In the genomic region with DNA sequence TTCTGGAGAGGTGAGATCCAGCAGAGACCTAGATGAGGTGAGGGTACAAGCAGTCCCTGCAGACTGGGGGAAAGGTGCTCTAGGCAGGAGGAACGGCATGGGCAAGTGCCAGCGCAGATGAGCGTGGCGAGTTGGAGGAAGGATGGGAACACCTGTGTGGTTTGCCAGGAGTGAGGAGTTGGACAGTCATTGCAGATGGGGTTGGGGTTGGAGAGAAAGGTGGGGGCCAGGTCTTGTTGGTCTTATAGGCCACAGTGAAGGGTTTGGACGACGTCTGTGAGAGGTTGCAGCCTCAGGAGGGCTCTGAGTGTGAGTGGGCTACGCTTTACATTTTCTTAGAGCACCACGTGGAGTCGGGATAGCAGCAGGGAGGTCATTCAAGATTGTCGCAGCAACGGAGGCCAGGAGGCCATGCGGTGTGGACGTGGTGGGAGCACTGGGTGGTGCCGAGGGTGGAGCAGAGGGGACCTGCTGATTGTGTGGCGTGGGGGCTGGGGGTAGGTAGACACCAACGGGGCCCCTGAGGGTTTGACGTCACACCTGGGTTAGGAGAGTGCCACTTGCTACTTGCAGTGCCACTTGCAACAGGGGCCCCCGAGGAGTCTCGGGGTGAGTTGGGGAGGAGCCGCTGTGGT, we compare ENCODE assay signal across 22 cellular contexts.
"Had no signal": no experiment of that assay in that cellular context is flagged by ENCODE, and none has a peak within 500 bp of the region (broad histone marks: within the 10 kb centered on the region; RNA-seq: fewer than 3 reads in every experiment).

No MANE protein-coding gene starts in this region.

- H3K9me3 Mint-ChIP-seq: activated naive CD8-positive, alpha-beta T cell treated with anti-CD3 and anti-CD28 coated beads for 36 hours; activated T-helper 2 cell treated with anti-CD3 and anti-CD28 coated beads, Interferon-gamma antibody, Interleukin-2, Interleukin-4, amounts not matched to agents 10 μg/mL and 5 μg/mL and 100 μg/mL, durations not matched to agents 14 hours and 24 hours and 36 hours; central memory CD8-positive, alpha-beta T cell; immature natural killer cell; stimulated activated effector memory CD8-positive, alpha-beta T cell treated with anti-CD3 and anti-CD28 coated beads, Interleukin-12 subunit alpha, Interleukin-12 subunit beta, amount 100 ng/mL, for 72 hours; T-helper 1 cell treated with Interleukin-12 subunit alpha and Interleukin-12 subunit beta and Interleukin-4 antibody, amounts not matched to agents 30 μg/mL and 1 μg/mL, for 36 hours had no signal

- H3K27ac ChIP-seq: breast epithelium, esophagus muscularis mucosa, hepatocyte, parathyroid adenoma, testis had no signal

- H3K9ac ChIP-seq: parathyroid adenoma had no signal

- H3K4me1 ChIP-seq: breast epithelium, testis had no signal

- H3K9me3 ChIP-seq: breast epithelium, esophagus muscularis mucosa, testis had no signal

- H3K4me1 Mint-ChIP-seq: central memory CD8-positive, alpha-beta T cell; WTC11 had no signal

- H2AFZ ChIP-seq: hepatocyte, parathyroid adenoma had no signal

- H3K27me3 ChIP-seq: breast epithelium, esophagus muscularis mucosa, hepatocyte, testis had no signal

- H3K27me3 Mint-ChIP-seq: activated naive CD8-positive, alpha-beta T cell treated with anti-CD3 and anti-CD28 coated beads for 36 hours; central memory CD8-positive, alpha-beta T cell; naive thymus-derived CD4-positive, alpha-beta T cell had no signal

- H3K4me3 ChIP-seq: breast epithelium, esophagus muscularis mucosa, hepatocyte, lung, testis had no signal

- DNase-seq: activated naive CD8-positive, alpha-beta T cell treated with anti-CD3 and anti-CD28 coated beads for 36 hours; amniotic stem cell; effector memory CD4-positive, alpha-beta T cell; glutamatergic neuron; immature natural killer cell; nucleus accumbens; small intestine; stimulated activated CD4-positive, alpha-beta T cell treated with anti-CD3 and anti-CD28 coated beads, Interleukin-2, amount 100 ng/mL, for 24 hours; T1000; testis; trophoblast cell had no signal

- H3K4me2 ChIP-seq: hepatocyte had no signal

- H3K4me3 Mint-ChIP-seq: activated naive CD8-positive, alpha-beta T cell treated with anti-CD3 and anti-CD28 coated beads for 36 hours; central memory CD8-positive, alpha-beta T cell; immature natural killer cell; naive thymus-derived CD4-positive, alpha-beta T cell; stimulated activated effector memory CD8-positive, alpha-beta T cell treated with anti-CD3 and anti-CD28 coated beads, Interleukin-12 subunit alpha, Interleukin-12 subunit beta, amount 100 ng/mL, for 72 hours; T-helper 1 cell treated with Interleukin-12 subunit alpha and Interleukin-12 subunit beta and Interleukin-4 antibody, amounts not matched to agents 30 μg/mL and 1 μg/mL, for 36 hours; WTC11 had no signal

- H3K79me2 ChIP-seq: hepatocyte, parathyroid adenoma had no signal

- H3K27ac Mint-ChIP-seq: activated naive CD8-positive, alpha-beta T cell treated with anti-CD3 and anti-CD28 coated beads for 36 hours; activated T-helper 2 cell treated with anti-CD3 and anti-CD28 coated beads, Interferon-gamma antibody, Interleukin-2, Interleukin-4, amounts not matched to agents 10 μg/mL and 5 μg/mL and 100 μg/mL, durations not matched to agents 14 hours and 24 hours and 36 hours; stimulated activated effector memory CD8-positive, alpha-beta T cell treated with anti-CD3 and anti-CD28 coated beads, Interleukin-12 subunit alpha, Interleukin-12 subunit beta, amount 100 ng/mL, for 72 hours; T-helper 1 cell treated with Interleukin-12 subunit alpha and Interleukin-12 subunit beta and Interleukin-4 antibody, amounts not matched to agents 30 μg/mL and 1 μg/mL, for 36 hours; WTC11 had no signal
